In genomic region chr15:72728821-72729220, GRCh38 we compare ENCODE assay signal across 9 cellular contexts. TPM values are rescaled to one million over a fixed set of nuclear protein-coding genes. Genes with fewer than 3 reads are reported as not detected.
"Had no signal": no experiment of that assay in that cellular context is flagged by ENCODE, and none has a peak within 500 bp of the region (broad histone marks: within the 10 kb centered on the region; RNA-seq: fewer than 3 reads in every experiment).

No MANE protein-coding gene starts in this region.

- ATAC-seq: K562 had no signal

- FAIRE-seq: H54, K562 had no signal

- DNase-seq: GOT3, H9, KG1 had no signal

- H3K27ac ChIP-seq: HL-60 had no signal

- H3K4me3 ChIP-seq: K562 had no signal

RNA-seq across cellular contexts. Expression of gene HIGD2B, which starts 42.8 kb away (rescaled TPM):
- total RNA-seq: H9, HFFc6, HT1080, IMR-90 had no signal
- polyA plus RNA-seq: IMR-90 had no signal
